1 cellular context compared by ENCODE assay signal in genomic region chr2:150702791-150703190, GRCh38.
TF ChIP-seq lines count a peak whose summit lies in the region.

No MANE protein-coding gene starts in this region.

TF ChIP-seq in GM23338, 12 proteins besides CTCF, POLR2A, EP300 and RAD21 (continued from another document):
- TF ChIP-seq ZNF462 (CRISPR knock-in tag; IDR thresholded peaks at IDR 0.05): peak; percentile 64; the same call in 1 of the 2 replicates
- TF ChIP-seq EZH2 (IDR thresholded peaks at IDR 0.05; ENCODE audit: low read depth, unreplicated experiment): no peak
